1 cellular context compared by ENCODE assay signal in the genomic region with DNA sequence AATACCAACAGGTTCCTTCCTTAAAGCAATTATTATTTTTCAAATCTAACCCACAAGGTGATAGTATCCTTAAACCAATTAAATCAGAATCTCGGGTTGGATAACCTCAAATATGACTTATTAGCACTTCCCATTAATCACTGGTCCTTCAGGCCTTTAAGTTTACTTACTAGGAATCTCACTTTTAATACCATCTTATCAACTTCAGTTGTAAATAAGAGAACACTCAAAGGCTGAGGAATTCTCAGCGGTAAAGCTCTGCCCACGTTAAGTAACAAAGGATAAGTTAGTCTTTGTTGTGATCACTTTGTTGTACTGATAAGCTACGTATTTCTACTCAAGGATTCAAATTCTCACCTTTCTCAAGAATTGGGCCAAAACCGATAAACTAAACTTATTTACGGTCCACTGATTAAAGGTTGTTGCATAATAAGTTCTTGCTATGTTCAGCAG.
A peak's percentile ranks its signal among the peaks of the same experiment; 100 is the strongest.
TF ChIP-seq lines count a peak whose summit lies in the region.

No MANE protein-coding gene starts in this region.

TF ChIP-seq in K562, 482 proteins besides CTCF, POLR2A, EP300 and RAD21 (continued from another document and continues in another):
- no peak for TF ChIP-seq BRF1 (IDR thresholded peaks at IDR 0.05; ENCODE audit: borderline replicate concordance, extremely low read depth, insufficient read length)
- TF ChIP-seq ZNF121 (CRISPR knock-in tag; conservative IDR thresholded peaks at IDR 0.05), result no peak
- TF ChIP-seq, protein P1, sequence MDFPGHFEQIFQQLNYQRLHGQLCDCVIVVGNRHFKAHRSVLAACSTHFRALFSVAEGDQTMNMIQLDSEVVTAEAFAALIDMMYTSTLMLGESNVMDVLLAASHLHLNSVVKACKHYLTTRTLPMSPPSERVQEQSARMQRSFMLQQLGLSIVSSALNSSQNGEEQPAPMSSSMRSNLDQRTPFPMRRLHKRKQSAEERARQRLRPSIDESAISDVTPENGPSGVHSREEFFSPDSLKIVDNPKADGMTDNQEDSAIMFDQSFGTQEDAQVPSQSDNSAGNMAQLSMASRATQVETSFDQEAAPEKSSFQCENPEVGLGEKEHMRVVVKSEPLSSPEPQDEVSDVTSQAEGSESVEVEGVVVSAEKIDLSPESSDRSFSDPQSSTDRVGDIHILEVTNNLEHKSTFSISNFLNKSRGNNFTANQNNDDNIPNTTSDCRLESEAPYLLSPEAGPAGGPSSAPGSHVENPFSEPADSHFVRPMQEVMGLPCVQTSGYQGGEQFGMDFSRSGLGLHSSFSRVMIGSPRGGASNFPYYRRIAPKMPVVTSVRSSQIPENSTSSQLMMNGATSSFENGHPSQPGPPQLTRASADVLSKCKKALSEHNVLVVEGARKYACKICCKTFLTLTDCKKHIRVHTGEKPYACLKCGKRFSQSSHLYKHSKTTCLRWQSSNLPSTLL (IDR thresholded peaks at IDR 0.05), result 0 out of 2 replicates have a peak, but pooled peaks have one; percentile 7
- TF ChIP-seq SOX6 (IDR thresholded peaks at IDR 0.05), result peak; percentile 50
- no peak for TF ChIP-seq PATZ1 (CRISPR knock-in tag; IDR thresholded peaks at IDR 0.05; ENCODE audit: borderline replicate concordance)
- no peak for TF ChIP-seq NRF1 (conservative IDR thresholded peaks at IDR 0.05 in 1 of 2, IDR thresholded peaks at IDR 0.05 in 1 of 2)
- peak; percentile 64; the same call in 1 of the 2 replicates for TF ChIP-seq ZNF253 (CRISPR knock-in tag; conservative IDR thresholded peaks at IDR 0.05)
- no peak for TF ChIP-seq ZNF644 (tag; IDR thresholded peaks at IDR 0.05; ENCODE audit: low read depth)
- TF ChIP-seq CGGBP1 (CRISPR knock-in tag; IDR thresholded peaks at IDR 0.05), result 0 out of 2 replicates have a peak, but pooled peaks have one; percentile 71
- TF ChIP-seq THRB (CRISPR knock-in tag; conservative IDR thresholded peaks at IDR 0.05), result 0 out of 2 replicates have a peak, but pooled peaks have one; percentile 1
- TF ChIP-seq, protein P2, sequence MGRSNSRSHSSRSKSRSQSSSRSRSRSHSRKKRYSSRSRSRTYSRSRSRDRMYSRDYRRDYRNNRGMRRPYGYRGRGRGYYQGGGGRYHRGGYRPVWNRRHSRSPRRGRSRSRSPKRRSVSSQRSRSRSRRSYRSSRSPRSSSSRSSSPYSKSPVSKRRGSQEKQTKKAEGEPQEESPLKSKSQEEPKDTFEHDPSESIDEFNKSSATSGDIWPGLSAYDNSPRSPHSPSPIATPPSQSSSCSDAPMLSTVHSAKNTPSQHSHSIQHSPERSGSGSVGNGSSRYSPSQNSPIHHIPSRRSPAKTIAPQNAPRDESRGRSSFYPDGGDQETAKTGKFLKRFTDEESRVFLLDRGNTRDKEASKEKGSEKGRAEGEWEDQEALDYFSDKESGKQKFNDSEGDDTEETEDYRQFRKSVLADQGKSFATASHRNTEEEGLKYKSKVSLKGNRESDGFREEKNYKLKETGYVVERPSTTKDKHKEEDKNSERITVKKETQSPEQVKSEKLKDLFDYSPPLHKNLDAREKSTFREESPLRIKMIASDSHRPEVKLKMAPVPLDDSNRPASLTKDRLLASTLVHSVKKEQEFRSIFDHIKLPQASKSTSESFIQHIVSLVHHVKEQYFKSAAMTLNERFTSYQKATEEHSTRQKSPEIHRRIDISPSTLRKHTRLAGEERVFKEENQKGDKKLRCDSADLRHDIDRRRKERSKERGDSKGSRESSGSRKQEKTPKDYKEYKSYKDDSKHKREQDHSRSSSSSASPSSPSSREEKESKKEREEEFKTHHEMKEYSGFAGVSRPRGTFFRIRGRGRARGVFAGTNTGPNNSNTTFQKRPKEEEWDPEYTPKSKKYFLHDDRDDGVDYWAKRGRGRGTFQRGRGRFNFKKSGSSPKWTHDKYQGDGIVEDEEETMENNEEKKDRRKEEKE (IDR thresholded peaks at IDR 0.05; ENCODE audit: borderline replicate concordance in 1 of 2, control insufficient read depth in 1 of 2, low read depth in 2 of 2, low read length in 1 of 2), result peak in 1 of 2 experiments; percentile 60; a peak in 2 of 4 replicates
- TF ChIP-seq, protein P3, sequence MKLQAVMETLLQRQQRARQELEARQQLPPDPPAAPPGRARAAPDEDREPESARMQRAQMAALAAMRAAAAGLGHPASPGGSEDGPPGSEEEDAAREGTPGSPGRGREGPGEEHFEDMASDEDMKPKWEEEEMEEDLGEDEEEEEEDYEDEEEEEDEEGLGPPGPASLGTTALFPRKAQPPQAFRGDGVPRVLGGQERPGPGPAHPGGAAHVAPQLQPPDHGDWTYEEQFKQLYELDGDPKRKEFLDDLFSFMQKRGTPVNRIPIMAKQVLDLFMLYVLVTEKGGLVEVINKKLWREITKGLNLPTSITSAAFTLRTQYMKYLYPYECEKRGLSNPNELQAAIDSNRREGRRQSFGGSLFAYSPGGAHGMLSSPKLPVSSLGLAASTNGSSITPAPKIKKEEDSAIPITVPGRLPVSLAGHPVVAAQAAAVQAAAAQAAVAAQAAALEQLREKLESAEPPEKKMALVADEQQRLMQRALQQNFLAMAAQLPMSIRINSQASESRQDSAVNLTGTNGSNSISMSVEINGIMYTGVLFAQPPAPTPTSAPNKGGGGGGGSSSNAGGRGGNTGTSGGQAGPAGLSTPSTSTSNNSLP (IDR thresholded peaks at IDR 0.05; ENCODE audit: borderline replicate concordance, low read depth, low read length), result peak; percentile 6; the same call in 1 of the 2 replicates
- 0 out of 2 replicates have a peak, but pooled peaks have one; percentile 1 for TF ChIP-seq PTRF (tag; IDR thresholded peaks at IDR 0.05)
- 0 out of 2 replicates have a peak, but pooled peaks have one; percentile 17 for TF ChIP-seq GABPA (tag; conservative IDR thresholded peaks at IDR 0.05; ENCODE audit: low read depth)
- TF ChIP-seq ILF3 (IDR thresholded peaks at IDR 0.05; ENCODE audit: borderline replicate concordance), result 0 out of 2 replicates have a peak, but pooled peaks have one; percentile 71
- no peak for TF ChIP-seq HNRNPL (IDR thresholded peaks at IDR 0.05; ENCODE audit: low read depth, low read length)
- peak; percentile 4 for TF ChIP-seq CCNT2 (IDR thresholded peaks at IDR 0.05; ENCODE audit: borderline replicate concordance, extremely low read depth, insufficient read length, low read depth, low read length)
- TF ChIP-seq, protein P4, sequence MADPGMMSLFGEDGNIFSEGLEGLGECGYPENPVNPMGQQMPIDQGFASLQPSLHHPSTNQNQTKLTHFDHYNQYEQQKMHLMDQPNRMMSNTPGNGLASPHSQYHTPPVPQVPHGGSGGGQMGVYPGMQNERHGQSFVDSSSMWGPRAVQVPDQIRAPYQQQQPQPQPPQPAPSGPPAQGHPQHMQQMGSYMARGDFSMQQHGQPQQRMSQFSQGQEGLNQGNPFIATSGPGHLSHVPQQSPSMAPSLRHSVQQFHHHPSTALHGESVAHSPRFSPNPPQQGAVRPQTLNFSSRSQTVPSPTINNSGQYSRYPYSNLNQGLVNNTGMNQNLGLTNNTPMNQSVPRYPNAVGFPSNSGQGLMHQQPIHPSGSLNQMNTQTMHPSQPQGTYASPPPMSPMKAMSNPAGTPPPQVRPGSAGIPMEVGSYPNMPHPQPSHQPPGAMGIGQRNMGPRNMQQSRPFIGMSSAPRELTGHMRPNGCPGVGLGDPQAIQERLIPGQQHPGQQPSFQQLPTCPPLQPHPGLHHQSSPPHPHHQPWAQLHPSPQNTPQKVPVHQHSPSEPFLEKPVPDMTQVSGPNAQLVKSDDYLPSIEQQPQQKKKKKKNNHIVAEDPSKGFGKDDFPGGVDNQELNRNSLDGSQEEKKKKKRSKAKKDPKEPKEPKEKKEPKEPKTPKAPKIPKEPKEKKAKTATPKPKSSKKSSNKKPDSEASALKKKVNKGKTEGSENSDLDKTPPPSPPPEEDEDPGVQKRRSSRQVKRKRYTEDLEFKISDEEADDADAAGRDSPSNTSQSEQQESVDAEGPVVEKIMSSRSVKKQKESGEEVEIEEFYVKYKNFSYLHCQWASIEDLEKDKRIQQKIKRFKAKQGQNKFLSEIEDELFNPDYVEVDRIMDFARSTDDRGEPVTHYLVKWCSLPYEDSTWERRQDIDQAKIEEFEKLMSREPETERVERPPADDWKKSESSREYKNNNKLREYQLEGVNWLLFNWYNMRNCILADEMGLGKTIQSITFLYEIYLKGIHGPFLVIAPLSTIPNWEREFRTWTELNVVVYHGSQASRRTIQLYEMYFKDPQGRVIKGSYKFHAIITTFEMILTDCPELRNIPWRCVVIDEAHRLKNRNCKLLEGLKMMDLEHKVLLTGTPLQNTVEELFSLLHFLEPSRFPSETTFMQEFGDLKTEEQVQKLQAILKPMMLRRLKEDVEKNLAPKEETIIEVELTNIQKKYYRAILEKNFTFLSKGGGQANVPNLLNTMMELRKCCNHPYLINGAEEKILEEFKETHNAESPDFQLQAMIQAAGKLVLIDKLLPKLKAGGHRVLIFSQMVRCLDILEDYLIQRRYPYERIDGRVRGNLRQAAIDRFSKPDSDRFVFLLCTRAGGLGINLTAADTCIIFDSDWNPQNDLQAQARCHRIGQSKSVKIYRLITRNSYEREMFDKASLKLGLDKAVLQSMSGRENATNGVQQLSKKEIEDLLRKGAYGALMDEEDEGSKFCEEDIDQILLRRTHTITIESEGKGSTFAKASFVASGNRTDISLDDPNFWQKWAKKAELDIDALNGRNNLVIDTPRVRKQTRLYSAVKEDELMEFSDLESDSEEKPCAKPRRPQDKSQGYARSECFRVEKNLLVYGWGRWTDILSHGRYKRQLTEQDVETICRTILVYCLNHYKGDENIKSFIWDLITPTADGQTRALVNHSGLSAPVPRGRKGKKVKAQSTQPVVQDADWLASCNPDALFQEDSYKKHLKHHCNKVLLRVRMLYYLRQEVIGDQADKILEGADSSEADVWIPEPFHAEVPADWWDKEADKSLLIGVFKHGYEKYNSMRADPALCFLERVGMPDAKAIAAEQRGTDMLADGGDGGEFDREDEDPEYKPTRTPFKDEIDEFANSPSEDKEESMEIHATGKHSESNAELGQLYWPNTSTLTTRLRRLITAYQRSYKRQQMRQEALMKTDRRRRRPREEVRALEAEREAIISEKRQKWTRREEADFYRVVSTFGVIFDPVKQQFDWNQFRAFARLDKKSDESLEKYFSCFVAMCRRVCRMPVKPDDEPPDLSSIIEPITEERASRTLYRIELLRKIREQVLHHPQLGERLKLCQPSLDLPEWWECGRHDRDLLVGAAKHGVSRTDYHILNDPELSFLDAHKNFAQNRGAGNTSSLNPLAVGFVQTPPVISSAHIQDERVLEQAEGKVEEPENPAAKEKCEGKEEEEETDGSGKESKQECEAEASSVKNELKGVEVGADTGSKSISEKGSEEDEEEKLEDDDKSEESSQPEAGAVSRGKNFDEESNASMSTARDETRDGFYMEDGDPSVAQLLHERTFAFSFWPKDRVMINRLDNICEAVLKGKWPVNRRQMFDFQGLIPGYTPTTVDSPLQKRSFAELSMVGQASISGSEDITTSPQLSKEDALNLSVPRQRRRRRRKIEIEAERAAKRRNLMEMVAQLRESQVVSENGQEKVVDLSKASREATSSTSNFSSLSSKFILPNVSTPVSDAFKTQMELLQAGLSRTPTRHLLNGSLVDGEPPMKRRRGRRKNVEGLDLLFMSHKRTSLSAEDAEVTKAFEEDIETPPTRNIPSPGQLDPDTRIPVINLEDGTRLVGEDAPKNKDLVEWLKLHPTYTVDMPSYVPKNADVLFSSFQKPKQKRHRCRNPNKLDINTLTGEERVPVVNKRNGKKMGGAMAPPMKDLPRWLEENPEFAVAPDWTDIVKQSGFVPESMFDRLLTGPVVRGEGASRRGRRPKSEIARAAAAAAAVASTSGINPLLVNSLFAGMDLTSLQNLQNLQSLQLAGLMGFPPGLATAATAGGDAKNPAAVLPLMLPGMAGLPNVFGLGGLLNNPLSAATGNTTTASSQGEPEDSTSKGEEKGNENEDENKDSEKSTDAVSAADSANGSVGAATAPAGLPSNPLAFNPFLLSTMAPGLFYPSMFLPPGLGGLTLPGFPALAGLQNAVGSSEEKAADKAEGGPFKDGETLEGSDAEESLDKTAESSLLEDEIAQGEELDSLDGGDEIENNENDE (IDR thresholded peaks at IDR 0.05; ENCODE audit: low read depth, low read length), result no peak
- TF ChIP-seq, protein P5, sequence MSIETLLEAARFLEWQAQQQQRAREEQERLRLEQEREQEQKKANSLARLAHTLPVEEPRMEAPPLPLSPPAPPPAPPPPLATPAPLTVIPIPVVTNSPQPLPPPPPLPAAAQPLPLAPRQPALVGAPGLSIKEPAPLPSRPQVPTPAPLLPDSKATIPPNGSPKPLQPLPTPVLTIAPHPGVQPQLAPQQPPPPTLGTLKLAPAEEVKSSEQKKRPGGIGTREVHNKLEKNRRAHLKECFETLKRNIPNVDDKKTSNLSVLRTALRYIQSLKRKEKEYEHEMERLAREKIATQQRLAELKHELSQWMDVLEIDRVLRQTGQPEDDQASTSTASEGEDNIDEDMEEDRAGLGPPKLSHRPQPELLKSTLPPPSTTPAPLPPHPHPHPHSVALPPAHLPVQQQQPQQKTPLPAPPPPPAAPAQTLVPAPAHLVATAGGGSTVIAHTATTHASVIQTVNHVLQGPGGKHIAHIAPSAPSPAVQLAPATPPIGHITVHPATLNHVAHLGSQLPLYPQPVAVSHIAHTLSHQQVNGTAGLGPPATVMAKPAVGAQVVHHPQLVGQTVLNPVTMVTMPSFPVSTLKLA (conservative IDR thresholded peaks at IDR 0.05), result 0 out of 4 replicates have a peak, but pooled peaks of 1 of the 2 experiments have one; percentile 3
- TF ChIP-seq, protein P6, sequence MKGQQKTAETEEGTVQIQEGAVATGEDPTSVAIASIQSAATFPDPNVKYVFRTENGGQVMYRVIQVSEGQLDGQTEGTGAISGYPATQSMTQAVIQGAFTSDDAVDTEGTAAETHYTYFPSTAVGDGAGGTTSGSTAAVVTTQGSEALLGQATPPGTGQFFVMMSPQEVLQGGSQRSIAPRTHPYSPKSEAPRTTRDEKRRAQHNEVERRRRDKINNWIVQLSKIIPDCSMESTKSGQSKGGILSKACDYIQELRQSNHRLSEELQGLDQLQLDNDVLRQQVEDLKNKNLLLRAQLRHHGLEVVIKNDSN (CRISPR knock-in tag; IDR thresholded peaks at IDR 0.05), result no peak
- TF ChIP-seq ZNF197 (CRISPR knock-in tag; IDR thresholded peaks at IDR 0.05; ENCODE audit: low read depth), result no peak
- peak; percentile 10 for TF ChIP-seq HNRNPLL (IDR thresholded peaks at IDR 0.05; ENCODE audit: low read depth, low read length, poor library complexity, severe bottlenecking)
- TF ChIP-seq CSDE1 (IDR thresholded peaks at IDR 0.05), result no peak
